ENCODE assay signal across 36 cellular contexts in the genomic region with DNA sequence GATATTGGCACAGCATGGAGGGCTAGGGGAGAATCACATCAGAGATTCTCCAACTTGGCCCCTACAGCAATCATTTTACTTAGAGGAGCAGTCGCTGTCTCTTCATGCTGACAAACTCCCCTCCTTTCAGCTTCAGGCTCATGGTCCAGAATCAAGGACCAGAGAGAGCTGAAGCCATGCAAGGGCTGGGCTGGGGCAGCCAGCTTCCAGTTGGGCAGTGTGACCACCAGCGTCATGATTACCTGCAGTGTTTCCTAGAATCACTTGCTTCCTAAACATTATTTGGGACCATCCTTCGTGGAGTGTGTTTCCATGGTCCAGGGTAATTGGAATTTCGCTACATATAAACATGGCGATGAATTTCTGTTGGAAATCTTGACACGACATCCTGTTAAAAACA. TPM values are rescaled to one million over a fixed set of nuclear protein-coding genes. Genes with fewer than 3 reads are reported as not detected.
"Had no signal": no experiment of that assay in that cellular context is flagged by ENCODE, and none has a peak within 500 bp of the region (broad histone marks: within the 10 kb centered on the region; RNA-seq: fewer than 3 reads in every experiment).

No MANE protein-coding gene starts in this region.

- ATAC-seq: activated CD8-positive, alpha-beta memory T cell treated with anti-CD3 and anti-CD28 coated beads, Interleukin-2, amount 10 ng/mL, durations not matched to agents 7 days and 5 days; activated CD8-positive, alpha-beta T cell treated with anti-CD3 and anti-CD28 coated beads, Interleukin-2, amount 10 ng/mL, durations not matched to agents 7 days and 5 days; activated naive CD8-positive, alpha-beta T cell treated with anti-CD3 and anti-CD28 coated beads, Interleukin-2, amount 50 U/mL, for 24 hours had no signal

- H3K4me1 Mint-ChIP-seq: activated B cell treated with CpG ODN at 0.5 μM for 24 hours; activated CD4-positive, alpha-beta T cell treated with anti-CD3 and anti-CD28 coated beads, Interleukin-2, amount 10 ng/mL, durations not matched to agents 24 days and 14 days; activated CD8-positive, alpha-beta memory T cell treated with anti-CD3 and anti-CD28 coated beads, Interleukin-2, amount 10 ng/mL, durations not matched to agents 7 days and 5 days; activated naive CD4-positive, alpha-beta T cell treated with anti-CD3 and anti-CD28 coated beads, Interleukin-2, amount 10 ng/mL, durations not matched to agents 7 days and 5 days; activated naive CD4-positive, alpha-beta T cell treated with anti-CD3 and anti-CD28 coated beads, Interleukin-2, amount 50 U/mL, for 24 hours; activated naive CD8-positive, alpha-beta T cell treated with anti-CD3 and anti-CD28 coated beads, Interleukin-2, amount 10 ng/mL, durations not matched to agents 7 days and 5 days; activated naive CD8-positive, alpha-beta T cell treated with anti-CD3 and anti-CD28 coated beads, Interleukin-2, amount 50 U/mL, for 24 hours; central memory CD8-positive, alpha-beta T cell had no signal

- H3K9me3 ChIP-seq: ascending aorta had no signal

- H3K9me3 Mint-ChIP-seq: activated B cell treated with CpG ODN at 0.5 μM for 24 hours; activated CD4-positive, alpha-beta memory T cell treated with anti-CD3 and anti-CD28 coated beads for 36 hours; activated CD4-positive, alpha-beta T cell treated with anti-CD3 and anti-CD28 coated beads, Interleukin-2, amount 10 ng/mL, durations not matched to agents 24 days and 14 days; activated naive CD4-positive, alpha-beta T cell treated with anti-CD3 and anti-CD28 coated beads, Interleukin-2, amount 10 ng/mL, durations not matched to agents 7 days and 5 days; activated naive CD4-positive, alpha-beta T cell treated with anti-CD3 and anti-CD28 coated beads, Interleukin-2, amount 50 U/mL, for 24 hours; activated naive CD8-positive, alpha-beta T cell treated with anti-CD3 and anti-CD28 coated beads, Interleukin-2, amount 10 ng/mL, durations not matched to agents 7 days and 5 days; activated naive CD8-positive, alpha-beta T cell treated with anti-CD3 and anti-CD28 coated beads, Interleukin-2, amount 50 U/mL, for 24 hours; activated T-cell treated with anti-CD3 and anti-CD28 coated beads, Interleukin-2, amount 50 U/mL, for 24 hours; activated T-helper 2 cell treated with anti-CD3 and anti-CD28 coated beads, Interferon-gamma antibody, Interleukin-2, Interleukin-4, amounts not matched to agents 10 μg/mL and 5 μg/mL and 100 μg/mL, durations not matched to agents 14 hours and 24 hours and 36 hours; brain; central memory CD8-positive, alpha-beta T cell; T-helper 1 cell treated with Interleukin-12 subunit alpha and Interleukin-12 subunit beta and Interleukin-4 antibody, amounts not matched to agents 30 μg/mL and 1 μg/mL, for 36 hours; T-helper 2 cell treated with Interferon-gamma antibody and Interleukin-4, amounts not matched to agents 5 μg/mL and 100 μg/mL, for 36 hours had no signal

- H3K27me3 ChIP-seq: ascending aorta, cardiac muscle cell had no signal

- H3K4me3 Mint-ChIP-seq: activated B cell treated with CpG ODN at 0.5 μM for 24 hours; activated CD4-positive, alpha-beta memory T cell treated with anti-CD3 and anti-CD28 coated beads for 36 hours; activated CD4-positive, alpha-beta T cell treated with anti-CD3 and anti-CD28 coated beads, Interleukin-2, amount 10 ng/mL, durations not matched to agents 24 days and 14 days; activated CD8-positive, alpha-beta memory T cell treated with anti-CD3 and anti-CD28 coated beads, Interleukin-2, amount 10 ng/mL, durations not matched to agents 7 days and 5 days; activated CD8-positive, alpha-beta T cell treated with anti-CD3 and anti-CD28 coated beads, Interleukin-2, amount 10 ng/mL, durations not matched to agents 7 days and 5 days; activated naive CD4-positive, alpha-beta T cell treated with anti-CD3 and anti-CD28 coated beads, Interleukin-2, amount 10 ng/mL, durations not matched to agents 7 days and 5 days; activated naive CD4-positive, alpha-beta T cell treated with anti-CD3 and anti-CD28 coated beads, Interleukin-2, amount 50 U/mL, for 24 hours; activated naive CD8-positive, alpha-beta T cell; activated naive CD8-positive, alpha-beta T cell treated with anti-CD3 and anti-CD28 coated beads, Interleukin-2, amount 10 ng/mL, durations not matched to agents 7 days and 5 days; activated naive CD8-positive, alpha-beta T cell treated with anti-CD3 and anti-CD28 coated beads, Interleukin-2, amount 50 U/mL, for 24 hours; activated T-cell treated with anti-CD3 and anti-CD28 coated beads, Interleukin-2, amount 50 U/mL, for 24 hours; brain; central memory CD8-positive, alpha-beta T cell; T-helper 1 cell treated with Interleukin-12 subunit alpha and Interleukin-12 subunit beta and Interleukin-4 antibody, amounts not matched to agents 30 μg/mL and 1 μg/mL, for 36 hours; T-helper 2 cell treated with Interferon-gamma antibody and Interleukin-4, amounts not matched to agents 5 μg/mL and 100 μg/mL, for 36 hours had no signal

- DNase-seq: activated B cell treated with CpG ODN at 0.5 μM for 24 hours; activated CD4-positive, alpha-beta memory T cell treated with anti-CD3 and anti-CD28 coated beads for 36 hours; activated CD4-positive, alpha-beta T cell treated with anti-CD3 and anti-CD28 coated beads for 4 hours; activated CD4-positive, alpha-beta T cell treated with anti-CD3 and anti-CD28 coated beads, Interleukin-2, amount 10 ng/mL, durations not matched to agents 24 days and 14 days; activated CD4-positive, alpha-beta T cell treated with anti-CD3 and anti-CD28 coated beads, Interleukin-2, amount 50 U/mL, for 1 hour; activated CD4-positive, alpha-beta T cell treated with anti-CD3 and anti-CD28 coated beads, Interleukin-2, amount 50 U/mL, for 4 hours; activated CD4-positive, CD25-positive, alpha-beta regulatory T cell treated with anti-CD3 and anti-CD28 coated beads, Interleukin-2, amount 50 U/mL, for 72 hours; activated CD8-positive, alpha-beta memory T cell treated with anti-CD3 and anti-CD28 coated beads for 24 hours; activated CD8-positive, alpha-beta memory T cell treated with anti-CD3 and anti-CD28 coated beads, Interleukin-2, amount 10 ng/mL, durations not matched to agents 7 days and 5 days; activated CD8-positive, alpha-beta memory T cell treated with anti-CD3 and anti-CD28 coated beads, Interleukin-2, amount 50 U/mL, for 48 hours; activated CD8-positive, alpha-beta T cell treated with anti-CD3 and anti-CD28 coated beads, Interleukin-2, amount 10 ng/mL, durations not matched to agents 7 days and 5 days; activated gamma-delta T cell; activated naive CD4-positive, alpha-beta T cell treated with anti-CD3 and anti-CD28 coated beads, Interleukin-2, amount 10 ng/mL, durations not matched to agents 7 days and 5 days; activated naive CD4-positive, alpha-beta T cell treated with Interleukin-2 at 50 U/mL for 16 hours; activated naive CD8-positive, alpha-beta T cell treated with anti-CD3 and anti-CD28 coated beads, Interleukin-2, amount 10 ng/mL, durations not matched to agents 7 days and 5 days; activated naive CD8-positive, alpha-beta T cell treated with anti-CD3 and anti-CD28 coated beads, Interleukin-2, amount 50 U/mL, for 24 hours; activated T-cell treated with anti-CD3 and anti-CD28 coated beads, Interleukin-2, amount 50 U/mL, for 24 hours; activated T-cell treated with anti-CD3 and anti-CD28 coated beads, Interleukin-2, amount 50 U/mL, for 48 hours; amygdala; anterior cingulate cortex; caudate nucleus; cerebellar nuclear complex; T-helper 1 cell; T-helper 2 cell; T-helper 9 cell had no signal

- H3K27ac ChIP-seq: ascending aorta, cardiac muscle cell, VCaP had no signal

- H3K27ac Mint-ChIP-seq: activated B cell treated with CpG ODN at 0.5 μM for 24 hours; activated CD4-positive, alpha-beta memory T cell treated with anti-CD3 and anti-CD28 coated beads for 36 hours; activated CD4-positive, alpha-beta T cell treated with anti-CD3 and anti-CD28 coated beads, Interleukin-2, amount 10 ng/mL, durations not matched to agents 24 days and 14 days; activated CD8-positive, alpha-beta memory T cell treated with anti-CD3 and anti-CD28 coated beads, Interleukin-2, amount 10 ng/mL, durations not matched to agents 7 days and 5 days; activated CD8-positive, alpha-beta T cell treated with anti-CD3 and anti-CD28 coated beads, Interleukin-2, amount 10 ng/mL, durations not matched to agents 7 days and 5 days; activated naive CD4-positive, alpha-beta T cell treated with anti-CD3 and anti-CD28 coated beads, Interleukin-2, amount 10 ng/mL, durations not matched to agents 7 days and 5 days; activated naive CD4-positive, alpha-beta T cell treated with anti-CD3 and anti-CD28 coated beads, Interleukin-2, amount 50 U/mL, for 24 hours; activated naive CD8-positive, alpha-beta T cell; activated naive CD8-positive, alpha-beta T cell treated with anti-CD3 and anti-CD28 coated beads, Interleukin-2, amount 10 ng/mL, durations not matched to agents 7 days and 5 days; activated naive CD8-positive, alpha-beta T cell treated with anti-CD3 and anti-CD28 coated beads, Interleukin-2, amount 50 U/mL, for 24 hours; activated T-cell treated with anti-CD3 and anti-CD28 coated beads, Interleukin-2, amount 50 U/mL, for 24 hours; activated T-helper 2 cell treated with anti-CD3 and anti-CD28 coated beads, Interferon-gamma antibody, Interleukin-2, Interleukin-4, amounts not matched to agents 10 μg/mL and 5 μg/mL and 100 μg/mL, durations not matched to agents 14 hours and 24 hours and 36 hours; brain; T-helper 1 cell treated with Interleukin-12 subunit alpha and Interleukin-12 subunit beta and Interleukin-4 antibody, amounts not matched to agents 30 μg/mL and 1 μg/mL, for 36 hours; T-helper 2 cell treated with Interferon-gamma antibody and Interleukin-4, amounts not matched to agents 5 μg/mL and 100 μg/mL, for 36 hours had no signal

- H3K36me3 Mint-ChIP-seq: activated CD4-positive, alpha-beta memory T cell treated with anti-CD3 and anti-CD28 coated beads for 36 hours; activated CD8-positive, alpha-beta memory T cell treated with anti-CD3 and anti-CD28 coated beads, Interleukin-2, amount 10 ng/mL, durations not matched to agents 7 days and 5 days; activated naive CD4-positive, alpha-beta T cell treated with anti-CD3 and anti-CD28 coated beads, Interleukin-2, amount 10 ng/mL, durations not matched to agents 7 days and 5 days; activated naive CD4-positive, alpha-beta T cell treated with anti-CD3 and anti-CD28 coated beads, Interleukin-2, amount 50 U/mL, for 24 hours; activated naive CD8-positive, alpha-beta T cell; activated naive CD8-positive, alpha-beta T cell treated with anti-CD3 and anti-CD28 coated beads, Interleukin-2, amount 10 ng/mL, durations not matched to agents 7 days and 5 days; brain had no signal

- H3K36me3 ChIP-seq: ascending aorta, cardiac muscle cell had no signal

- H3K4me3 ChIP-seq: ascending aorta, cardiac muscle cell had no signal

- H3K4me1 ChIP-seq: ascending aorta had no signal

RNA-seq across cellular contexts. Expression of a gene that starts 54.4 kb away (rescaled TPM):
- total RNA-seq: activated B cell treated with CpG ODN at 0.5 μM for 24 hours; activated CD4-positive, alpha-beta memory T cell treated with anti-CD3 and anti-CD28 coated beads for 36 hours; activated CD4-positive, alpha-beta T cell treated with anti-CD3 and anti-CD28 coated beads, Interleukin-2, amount 10 ng/mL, durations not matched to agents 24 days and 14 days; activated CD8-positive, alpha-beta memory T cell treated with anti-CD3 and anti-CD28 coated beads, Interleukin-2, amount 10 ng/mL, durations not matched to agents 7 days and 5 days; activated CD8-positive, alpha-beta T cell treated with anti-CD3 and anti-CD28 coated beads, Interleukin-2, amount 10 ng/mL, durations not matched to agents 7 days and 5 days; activated naive CD8-positive, alpha-beta T cell treated with anti-CD3 and anti-CD28 coated beads, Interleukin-2, amount 10 ng/mL, durations not matched to agents 7 days and 5 days; activated T-helper 2 cell treated with anti-CD3 and anti-CD28 coated beads, Interferon-gamma antibody, Interleukin-2, Interleukin-4, amounts not matched to agents 10 μg/mL and 5 μg/mL and 100 μg/mL, durations not matched to agents 14 hours and 24 hours and 36 hours; ascending aorta; cardiac muscle cell; chondrocyte had no signal
- polyA plus RNA-seq: cardiac muscle cell had no signal
